In the genomic region with DNA sequence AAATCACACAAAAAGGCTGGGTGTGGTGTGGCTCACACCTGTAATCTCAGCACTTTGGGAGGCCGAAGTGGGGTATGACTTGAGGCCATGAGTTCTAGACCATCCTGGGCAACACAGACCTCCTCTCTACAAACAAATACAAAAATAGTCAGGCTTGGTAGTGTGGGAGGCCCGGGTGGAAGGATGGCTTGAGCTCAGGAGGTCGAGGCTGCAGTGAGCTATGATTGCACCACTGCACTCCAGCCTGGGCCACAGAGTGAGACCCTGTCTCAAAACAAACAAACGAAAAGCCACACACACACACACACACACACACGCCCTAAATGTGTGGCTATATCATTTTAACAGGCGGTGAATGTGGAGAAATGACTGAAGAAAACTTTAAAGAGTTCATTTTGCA, we compare ENCODE assay signal across 1 cellular context.
TF ChIP-seq lines count a peak whose summit lies in the region.

No MANE protein-coding gene starts in this region.

TF ChIP-seq in HepG2, 621 proteins besides CTCF, POLR2A, EP300 and RAD21:
- no peak for TF ChIP-seq SP5 (CRISPR knock-in tag; IDR thresholded peaks at IDR 0.05; ENCODE audit: borderline replicate concordance, low read depth)
- no peak for TF ChIP-seq ZNF790 (CRISPR knock-in tag; IDR thresholded peaks at IDR 0.05; ENCODE audit: borderline replicate concordance)
- TF ChIP-seq, protein P1, sequence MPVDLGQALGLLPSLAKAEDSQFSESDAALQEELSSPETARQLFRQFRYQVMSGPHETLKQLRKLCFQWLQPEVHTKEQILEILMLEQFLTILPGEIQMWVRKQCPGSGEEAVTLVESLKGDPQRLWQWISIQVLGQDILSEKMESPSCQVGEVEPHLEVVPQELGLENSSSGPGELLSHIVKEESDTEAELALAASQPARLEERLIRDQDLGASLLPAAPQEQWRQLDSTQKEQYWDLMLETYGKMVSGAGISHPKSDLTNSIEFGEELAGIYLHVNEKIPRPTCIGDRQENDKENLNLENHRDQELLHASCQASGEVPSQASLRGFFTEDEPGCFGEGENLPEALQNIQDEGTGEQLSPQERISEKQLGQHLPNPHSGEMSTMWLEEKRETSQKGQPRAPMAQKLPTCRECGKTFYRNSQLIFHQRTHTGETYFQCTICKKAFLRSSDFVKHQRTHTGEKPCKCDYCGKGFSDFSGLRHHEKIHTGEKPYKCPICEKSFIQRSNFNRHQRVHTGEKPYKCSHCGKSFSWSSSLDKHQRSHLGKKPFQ (CRISPR knock-in tag; IDR thresholded peaks at IDR 0.05; ENCODE audit: insufficient replicate concordance), result no peak
- TF ChIP-seq, protein P2, sequence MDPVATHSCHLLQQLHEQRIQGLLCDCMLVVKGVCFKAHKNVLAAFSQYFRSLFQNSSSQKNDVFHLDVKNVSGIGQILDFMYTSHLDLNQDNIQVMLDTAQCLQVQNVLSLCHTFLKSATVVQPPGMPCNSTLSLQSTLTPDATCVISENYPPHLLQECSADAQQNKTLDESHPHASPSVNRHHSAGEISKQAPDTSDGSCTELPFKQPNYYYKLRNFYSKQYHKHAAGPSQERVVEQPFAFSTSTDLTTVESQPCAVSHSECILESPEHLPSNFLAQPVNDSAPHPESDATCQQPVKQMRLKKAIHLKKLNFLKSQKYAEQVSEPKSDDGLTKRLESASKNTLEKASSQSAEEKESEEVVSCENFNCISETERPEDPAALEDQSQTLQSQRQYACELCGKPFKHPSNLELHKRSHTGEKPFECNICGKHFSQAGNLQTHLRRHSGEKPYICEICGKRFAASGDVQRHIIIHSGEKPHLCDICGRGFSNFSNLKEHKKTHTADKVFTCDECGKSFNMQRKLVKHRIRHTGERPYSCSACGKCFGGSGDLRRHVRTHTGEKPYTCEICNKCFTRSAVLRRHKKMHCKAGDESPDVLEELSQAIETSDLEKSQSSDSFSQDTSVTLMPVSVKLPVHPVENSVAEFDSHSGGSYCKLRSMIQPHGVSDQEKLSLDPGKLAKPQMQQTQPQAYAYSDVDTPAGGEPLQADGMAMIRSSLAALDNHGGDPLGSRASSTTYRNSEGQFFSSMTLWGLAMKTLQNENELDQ (CRISPR knock-in tag; IDR thresholded peaks at IDR 0.05; ENCODE audit: borderline replicate concordance), result no peak
- TF ChIP-seq ZSCAN21 (CRISPR knock-in tag; IDR thresholded peaks at IDR 0.05; ENCODE audit: borderline replicate concordance), result 0 out of 2 replicates have a peak, but pooled peaks have one; percentile 5
- TF ChIP-seq, protein P3, sequence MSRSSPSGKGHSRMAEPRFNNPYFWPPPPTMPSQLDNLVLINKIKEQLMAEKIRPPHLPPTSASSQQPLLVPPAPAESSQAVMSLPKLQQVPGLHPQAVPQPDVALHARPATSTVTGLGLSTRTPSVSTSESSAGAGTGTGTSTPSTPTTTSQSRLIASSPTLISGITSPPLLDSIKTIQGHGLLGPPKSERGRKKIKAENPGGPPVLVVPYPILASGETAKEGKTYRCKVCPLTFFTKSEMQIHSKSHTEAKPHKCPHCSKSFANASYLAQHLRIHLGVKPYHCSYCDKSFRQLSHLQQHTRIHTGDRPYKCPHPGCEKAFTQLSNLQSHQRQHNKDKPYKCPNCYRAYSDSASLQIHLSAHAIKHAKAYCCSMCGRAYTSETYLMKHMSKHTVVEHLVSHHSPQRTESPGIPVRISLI (CRISPR knock-in tag; IDR thresholded peaks at IDR 0.05; ENCODE audit: borderline replicate concordance), result no peak
- TF ChIP-seq, protein P4, sequence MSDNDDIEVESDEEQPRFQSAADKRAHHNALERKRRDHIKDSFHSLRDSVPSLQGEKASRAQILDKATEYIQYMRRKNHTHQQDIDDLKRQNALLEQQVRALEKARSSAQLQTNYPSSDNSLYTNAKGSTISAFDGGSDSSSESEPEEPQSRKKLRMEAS (IDR thresholded peaks at IDR 0.05), result no peak
- TF ChIP-seq, protein P5, sequence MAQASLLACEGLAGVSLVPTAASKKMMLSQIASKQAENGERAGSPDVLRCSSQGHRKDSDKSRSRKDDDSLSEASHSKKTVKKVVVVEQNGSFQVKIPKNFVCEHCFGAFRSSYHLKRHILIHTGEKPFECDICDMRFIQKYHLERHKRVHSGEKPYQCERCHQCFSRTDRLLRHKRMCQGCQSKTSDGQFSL (CRISPR knock-in tag; IDR thresholded peaks at IDR 0.05), result no peak
- TF ChIP-seq, protein P6, sequence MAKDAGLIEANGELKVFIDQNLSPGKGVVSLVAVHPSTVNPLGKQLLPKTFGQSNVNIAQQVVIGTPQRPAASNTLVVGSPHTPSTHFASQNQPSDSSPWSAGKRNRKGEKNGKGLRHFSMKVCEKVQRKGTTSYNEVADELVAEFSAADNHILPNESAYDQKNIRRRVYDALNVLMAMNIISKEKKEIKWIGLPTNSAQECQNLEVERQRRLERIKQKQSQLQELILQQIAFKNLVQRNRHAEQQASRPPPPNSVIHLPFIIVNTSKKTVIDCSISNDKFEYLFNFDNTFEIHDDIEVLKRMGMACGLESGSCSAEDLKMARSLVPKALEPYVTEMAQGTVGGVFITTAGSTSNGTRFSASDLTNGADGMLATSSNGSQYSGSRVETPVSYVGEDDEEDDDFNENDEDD (CRISPR knock-in tag; IDR thresholded peaks at IDR 0.05; ENCODE audit: borderline replicate concordance), result no peak
- TF ChIP-seq TRIM24 (CRISPR knock-in tag; IDR thresholded peaks at IDR 0.05), result no peak
- TF ChIP-seq RFX5 (IDR thresholded peaks at IDR 0.05; ENCODE audit: low read depth, low read length), result no peak
- TF ChIP-seq ETV5 (CRISPR knock-in tag; IDR thresholded peaks at IDR 0.05; ENCODE audit: borderline replicate concordance), result no peak
- no peak for TF ChIP-seq HDAC2 (CRISPR knock-in tag; IDR thresholded peaks at IDR 0.05)
- TF ChIP-seq ZNF350 (CRISPR knock-in tag; IDR thresholded peaks at IDR 0.05; ENCODE audit: borderline replicate concordance, low read depth), result no peak
- TF ChIP-seq ZNF724P (CRISPR knock-in tag; IDR thresholded peaks at IDR 0.05; ENCODE audit: borderline replicate concordance), result no peak
- no peak for TF ChIP-seq CHD2 (IDR thresholded peaks at IDR 0.05; ENCODE audit: low read depth, low read length)
- no peak for TF ChIP-seq ZNF232 (CRISPR knock-in tag; IDR thresholded peaks at IDR 0.05; ENCODE audit: borderline replicate concordance)
- no peak for TF ChIP-seq KAT2B (IDR thresholded peaks at IDR 0.05; ENCODE audit: borderline replicate concordance, low read depth, low read length)
- TF ChIP-seq, protein P7, sequence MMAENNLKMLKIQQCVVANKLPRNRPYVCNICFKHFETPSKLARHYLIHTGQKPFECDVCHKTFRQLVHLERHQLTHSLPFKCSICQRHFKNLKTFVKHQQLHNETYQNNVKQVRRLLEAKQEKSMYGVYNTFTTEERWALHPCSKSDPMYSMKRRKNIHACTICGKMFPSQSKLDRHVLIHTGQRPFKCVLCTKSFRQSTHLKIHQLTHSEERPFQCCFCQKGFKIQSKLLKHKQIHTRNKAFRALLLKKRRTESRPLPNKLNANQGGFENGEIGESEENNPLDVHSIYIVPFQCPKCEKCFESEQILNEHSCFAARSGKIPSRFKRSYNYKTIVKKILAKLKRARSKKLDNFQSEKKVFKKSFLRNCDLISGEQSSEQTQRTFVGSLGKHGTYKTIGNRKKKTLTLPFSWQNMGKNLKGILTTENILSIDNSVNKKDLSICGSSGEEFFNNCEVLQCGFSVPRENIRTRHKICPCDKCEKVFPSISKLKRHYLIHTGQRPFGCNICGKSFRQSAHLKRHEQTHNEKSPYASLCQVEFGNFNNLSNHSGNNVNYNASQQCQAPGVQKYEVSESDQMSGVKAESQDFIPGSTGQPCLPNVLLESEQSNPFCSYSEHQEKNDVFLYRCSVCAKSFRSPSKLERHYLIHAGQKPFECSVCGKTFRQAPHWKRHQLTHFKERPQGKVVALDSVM (CRISPR knock-in tag; IDR thresholded peaks at IDR 0.05), result peak; percentile 81
- no peak for TF ChIP-seq MAZ (IDR thresholded peaks at IDR 0.05; ENCODE audit: borderline replicate concordance, low read depth, low read length)
- no peak for TF ChIP-seq MAZ (CRISPR knock-in tag; IDR thresholded peaks at IDR 0.05; ENCODE audit: low read depth)
- no peak for TF ChIP-seq ZNF550 (CRISPR knock-in tag; IDR thresholded peaks at IDR 0.05; ENCODE audit: borderline replicate concordance)
- TF ChIP-seq ZMYM3 (CRISPR knock-in tag; IDR thresholded peaks at IDR 0.05), result peak; percentile 54; the same call in 1 of the 2 replicates
- TF ChIP-seq, protein P8, sequence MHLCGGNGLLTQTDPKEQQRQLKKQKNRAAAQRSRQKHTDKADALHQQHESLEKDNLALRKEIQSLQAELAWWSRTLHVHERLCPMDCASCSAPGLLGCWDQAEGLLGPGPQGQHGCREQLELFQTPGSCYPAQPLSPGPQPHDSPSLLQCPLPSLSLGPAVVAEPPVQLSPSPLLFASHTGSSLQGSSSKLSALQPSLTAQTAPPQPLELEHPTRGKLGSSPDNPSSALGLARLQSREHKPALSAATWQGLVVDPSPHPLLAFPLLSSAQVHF (CRISPR knock-in tag; IDR thresholded peaks at IDR 0.05), result no peak
- TF ChIP-seq ZNF121 (CRISPR knock-in tag; IDR thresholded peaks at IDR 0.05), result peak; percentile 62
- no peak for TF ChIP-seq RARA (CRISPR knock-in tag; IDR thresholded peaks at IDR 0.05)
- no peak for TF ChIP-seq ZZZ3 (CRISPR knock-in tag; IDR thresholded peaks at IDR 0.05; ENCODE audit: borderline replicate concordance)
- TF ChIP-seq FOXO1 (CRISPR knock-in tag; IDR thresholded peaks at IDR 0.05), result no peak
